8 cellular contexts compared by ENCODE assay signal in genomic region chr15:51227967-51228783, GRCh38.
DNase-seq lines count a peak whose midpoint lies in the region; ATAC-seq, FAIRE-seq and TF ChIP-seq lines count a peak whose summit lies in the region.

No MANE protein-coding gene starts in this region.

- no peaks in the 10 kb centered on the region for H3K4me1 Mint-ChIP-seq in CD4-positive, alpha-beta memory T cell

- H3K4me1 ChIP-seq in ACC112 (ENCODE audit: control insufficient read depth, insufficient read depth, low read length, unreplicated experiment) (peaks cover 36% of the 10 kb centered on the region), K562 (replicated peaks in 1 of 2; ENCODE audit: control insufficient read depth in 2 of 2, insufficient read depth in 2 of 2, low read length in 2 of 2) (peaks cover 11 to 31% of the 10 kb centered on the region in 2 experiments), mucosa of descending colon (ENCODE audit: low read depth) (no peaks in the 10 kb centered on the region)
- H3K4me1 ChIP-seq in CD4-positive, alpha-beta memory T cell (ENCODE audit: insufficient read depth, low read length), result no peaks in the 10 kb centered on the region

- H3K79me2 ChIP-seq in ACC112 (ENCODE audit: control insufficient read depth, insufficient read depth, low read length, unreplicated experiment) (no peaks in the 10 kb centered on the region), K562 (ENCODE audit: control insufficient read depth, insufficient read depth, low read length) (no peaks in the 10 kb centered on the region)

- peak overlapping the region in 1 of 2 experiments; percentile 47; a peak in 2 of 4 replicates for H3K9ac ChIP-seq in K562 (ENCODE audit: insufficient read depth in 1 of 2, low read depth in 2 of 2, low read length in 2 of 2)

- no peak overlapping the region for H3K27ac Mint-ChIP-seq in CD4-positive, alpha-beta memory T cell

- H3K36me3 Mint-ChIP-seq in CD4-positive, alpha-beta memory T cell, result no peaks in the 10 kb centered on the region

- H2AFZ ChIP-seq in ACC112 (ENCODE audit: low read length, unreplicated experiment) (no peak overlapping the region), K562 (ENCODE audit: low read depth, low read length) (peak overlapping the region; percentile 71)

- TF ChIP-seq RAD21 in K562 (CRISPR knock-in tag; conservative IDR thresholded peaks at IDR 0.05 in 1 of 2, IDR thresholded peaks at IDR 0.05 in 1 of 2), result no peak

- H3K27ac ChIP-seq in ACC112 (ENCODE audit: low read depth, low read length) (peak overlapping the region; percentile 68), K562 (ENCODE audit: extremely low read depth, low read depth, low read length) (peak overlapping the region; percentile 82)
- no peak overlapping the region for H3K27ac ChIP-seq in CD4-positive, alpha-beta memory T cell (ENCODE audit: low read depth, low read length)

- ATAC-seq in GM18502 (IDR thresholded peaks at IDR 0.05; ENCODE audit: poor library complexity, unreplicated experiment), result peak; percentile 94
- peak; percentile 83 for ATAC-seq in HG02763 (IDR thresholded peaks at IDR 0.05; ENCODE audit: unreplicated experiment)
- ATAC-seq in K562, result peak; percentile 95
- peak; percentile 69 for ATAC-seq in mucosa of descending colon

- H3K4me3 ChIP-seq in ACC112 (ENCODE audit: low read depth, low read length) (peak overlapping the region; percentile 25; the same call in 1 of the 2 replicates), K562 (no peak overlapping the region), mucosa of descending colon (no peak overlapping the region)
- no peak overlapping the region for H3K4me3 ChIP-seq in CD4-positive, alpha-beta memory T cell (ENCODE audit: low read length in 2 of 2)

- POLR2A ChIA-PET in K562 (lab: Yijun Ruan, JAX), result interaction anchor here (0.6 to 0.9 kb wide), 6 partner anchors 10 to 58 kb away, joined by 3 to 7 read pairs (median 4); no protein-coding TSS in a partner anchor
- POLR2A ChIA-PET in CD4-positive, alpha-beta memory T cell (lab: Charles Lee; ENCODE audit: partially characterized antibody), result no interaction called here

- TF ChIP-seq POLR2A in K562 (conservative IDR thresholded peaks at IDR 0.05), result no peak

- CTCF ChIA-PET in K562 (lab: Yijun Ruan, JAX; ENCODE audit: low intra/inter-chr PET ratio), result interaction anchor here (0.8 kb wide), 1 partner anchor 28 kb away, joined by 4 read pairs; no protein-coding TSS in a partner anchor
- CTCF ChIA-PET in CD4-positive, alpha-beta memory T cell (lab: Charles Lee; ENCODE audit: partially characterized antibody), result no interaction called here

- peak overlapping the region; percentile 53 for H3K4me2 ChIP-seq in K562 (ENCODE audit: insufficient read depth, low read length)

- H3K9me1 ChIP-seq in K562 (ENCODE audit: control insufficient read depth, insufficient read depth, low read length), result no peaks in the 10 kb centered on the region

- no peak overlapping the region for H3K4me3 Mint-ChIP-seq in CD4-positive, alpha-beta memory T cell

- no TSS peak for BruUV-seq in K562 (replicated peaks; lab: Mats Ljungman, UMichigan)

- intact Hi-C loops in K562 (cut with micrococcal nuclease), result loop anchor here (10.0 kb wide), 1 partner anchor 63 kb away; no protein-coding TSS in a partner anchor
- intact Hi-C loops in mucosa of descending colon (cut with DNase I, micrococcal nuclease), result no loop called here
- intact Hi-C loops in CD4-positive, alpha-beta memory T cell (cut with micrococcal nuclease), result no loop called here

- no peaks in the 10 kb centered on the region for H3K27me3 ChIP-seq in ACC112 (ENCODE audit: insufficient read depth, low read length)
- H3K27me3 ChIP-seq in K562 (ENCODE audit: control insufficient read depth in 2 of 2, insufficient read depth in 2 of 2, low read length in 2 of 2), result peaks cover 0 to 3% of the 10 kb centered on the region in 2 experiments; a peak in 3 of 5 replicates
- H3K27me3 ChIP-seq in CD4-positive, alpha-beta memory T cell (ENCODE audit: insufficient read depth, low read length), result no peaks in the 10 kb centered on the region

- peaks cover 0 to 3% of the 10 kb centered on the region in 2 donors for H3K27me3 Mint-ChIP-seq in CD4-positive, alpha-beta memory T cell

- WGBS in K562 (ENCODE audit: insufficient coverage, low coverage, missing lambda C conversion rate), result 31% methylated on average over 3 of the region's 3 CpGs

- FAIRE-seq in K562 (lab: Jason Lieb, UNC), result peak; percentile 96

- in situ Hi-C loops in K562 (cut with MboI), result no loop called here

- H4K20me1 ChIP-seq in K562 (replicated peaks; ENCODE audit: control insufficient read depth, insufficient read depth, low read length), result no peaks in the 10 kb centered on the region

- DNase-seq in MV-4-11 (lab: John Stamatoyannopoulos, UW), result peak; percentile 94
- DNase-seq in K562 (ENCODE audit: extremely low read depth in 1 of 4, low spot score in 3 of 4), result peak; percentile 74 to 88 (median 82)
- no peak for DNase-seq in mucosa of descending colon
- no peak for DNase-seq in NCI-H345 (lab: John Stamatoyannopoulos, UW)
- DNase-seq in CD4-positive, alpha-beta memory T cell, result no peak

- H3K9me3 ChIP-seq in K562 (replicated peaks; ENCODE audit: control insufficient read depth, insufficient read depth, low read depth, low read length), result no peaks in the 10 kb centered on the region
- H3K9me3 ChIP-seq in mucosa of descending colon, result no peaks in the 10 kb centered on the region
- H3K9me3 ChIP-seq in CD4-positive, alpha-beta memory T cell (ENCODE audit: control insufficient read depth in 1 of 2, low read length in 2 of 2), result no peaks in the 10 kb centered on the region

- H3K36me3 ChIP-seq in ACC112 (ENCODE audit: insufficient read depth, low read length) (no peaks in the 10 kb centered on the region), K562 (ENCODE audit: control insufficient read depth, insufficient read depth, low read length) (no peaks in the 10 kb centered on the region), mucosa of descending colon (ENCODE audit: low read depth) (no peaks in the 10 kb centered on the region)
- no peaks in the 10 kb centered on the region for H3K36me3 ChIP-seq in CD4-positive, alpha-beta memory T cell (ENCODE audit: insufficient read depth, low read length)

- no peak for TF ChIP-seq CTCF in K562 (IDR thresholded peaks at IDR 0.05 in 2 of 3, conservative IDR thresholded peaks at IDR 0.05 in 1 of 3; ENCODE audit: insufficient read depth in 2 of 3, low read depth in 1 of 3, low read length in 3 of 3)
- TF ChIP-seq CTCF in mucosa of descending colon (IDR thresholded peaks at IDR 0.05), result no peak

- peak; percentile 67; the same call in 1 of the 2 replicates for TF ChIP-seq EP300 in K562 (IDR thresholded peaks at IDR 0.05; ENCODE audit: low read length)

- H3K9me3 Mint-ChIP-seq in CD4-positive, alpha-beta memory T cell, result peaks cover 0 to 4% (median 0%) of the 10 kb centered on the region in 8 donors

TF ChIP-seq in K562, 482 proteins besides CTCF, POLR2A, EP300 and RAD21 (continues in another document):
- TF ChIP-seq PRPF4 (IDR thresholded peaks at IDR 0.05; ENCODE audit: insufficient read depth, low read depth, low read length, poor library complexity, severe bottlenecking) (no peak), SMARCB1 (IDR thresholded peaks at IDR 0.05; ENCODE audit: insufficient read length, low read depth) (no peak), MTA2 (IDR thresholded peaks at IDR 0.05; ENCODE audit: low read depth) (no peak), STAT6 (CRISPR knock-in tag; IDR thresholded peaks at IDR 0.05) (no peak), NCOA4 (IDR thresholded peaks at IDR 0.05; ENCODE audit: partially characterized antibody) (no peak), HDAC3 (IDR thresholded peaks at IDR 0.05; ENCODE audit: borderline replicate concordance, partially characterized antibody) (no peak), TAF7 (tag; IDR thresholded peaks at IDR 0.05) (no peak)

Comparison
In these comparisons a context has a peak if more than half of its experiments do, and no peak if none do; other contexts are left out.
1. DNase-seq: peak in MV-4-11 (single experiment) and K562 (4 of 4); none in mucosa of descending colon (0 of 3), NCI-H345 (single experiment) and CD4-positive, alpha-beta memory T cell (0 of 5).
2. Peak in every context shown above with its lines, with median percentiles within 50 percentile points of each other: ATAC-seq.